ENCODE assay signal across 1 cellular context in the genomic region with DNA sequence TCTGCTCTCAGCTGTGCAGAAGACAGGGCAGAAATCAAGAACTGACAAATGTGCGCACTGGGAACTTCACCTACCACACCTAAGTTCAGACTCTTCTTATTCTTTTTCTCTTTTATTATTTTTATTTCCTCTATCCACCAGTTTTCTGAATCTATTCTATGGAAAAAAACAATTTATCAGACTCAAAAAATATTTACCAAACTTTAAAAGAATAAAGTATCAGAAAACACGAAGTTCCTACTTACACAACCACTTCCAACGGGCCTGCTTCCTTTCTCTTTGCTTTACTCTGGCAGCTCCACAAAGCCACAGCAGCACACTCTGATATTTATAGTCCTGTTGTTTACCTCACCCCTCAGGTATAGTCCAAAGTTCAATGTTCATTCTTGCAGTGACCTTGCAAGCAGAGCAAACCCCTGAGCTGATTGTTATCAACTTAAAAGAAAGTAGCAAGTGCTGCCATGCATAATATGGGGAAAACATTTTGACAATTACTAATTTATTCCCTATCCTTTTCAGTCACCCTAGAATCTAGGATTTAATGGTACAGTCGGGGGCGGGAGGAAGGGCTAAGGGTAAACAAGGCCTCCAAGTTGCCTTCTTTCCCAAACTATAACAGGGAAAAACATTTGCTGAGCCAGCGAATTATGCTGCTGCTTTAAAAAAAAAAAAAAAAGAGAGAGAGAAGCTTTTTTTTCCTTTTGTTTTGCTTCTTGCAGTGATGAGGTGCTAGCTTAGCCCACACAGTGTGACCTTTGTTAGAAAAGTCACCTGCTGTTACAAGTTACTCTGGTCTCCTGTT.
A peak's percentile ranks its signal among the peaks of the same experiment; 100 is the strongest.
TF ChIP-seq lines count a peak whose summit lies in the region.

A gene with protein sequence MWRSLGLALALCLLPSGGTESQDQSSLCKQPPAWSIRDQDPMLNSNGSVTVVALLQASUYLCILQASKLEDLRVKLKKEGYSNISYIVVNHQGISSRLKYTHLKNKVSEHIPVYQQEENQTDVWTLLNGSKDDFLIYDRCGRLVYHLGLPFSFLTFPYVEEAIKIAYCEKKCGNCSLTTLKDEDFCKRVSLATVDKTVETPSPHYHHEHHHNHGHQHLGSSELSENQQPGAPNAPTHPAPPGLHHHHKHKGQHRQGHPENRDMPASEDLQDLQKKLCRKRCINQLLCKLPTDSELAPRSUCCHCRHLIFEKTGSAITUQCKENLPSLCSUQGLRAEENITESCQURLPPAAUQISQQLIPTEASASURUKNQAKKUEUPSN (minus strand): TSS at position 302 of the 802 bp plus-strand sequence. CDS start 3,539 bp downstream, outside the sequence.

TF ChIP-seq in H1, 55 proteins besides CTCF, POLR2A, EP300 and RAD21:
- peak; percentile 66; the same call in 1 of the 2 replicates for TF ChIP-seq JUND (IDR thresholded peaks at IDR 0.05; ENCODE audit: low read length)
- TF ChIP-seq RBBP5 (IDR thresholded peaks at IDR 0.05; ENCODE audit: borderline replicate concordance, low read depth, low read length): peak; percentile 40; the same call in 1 of the 2 replicates
- peak; percentile 78 for TF ChIP-seq TAF1 (IDR thresholded peaks at IDR 0.05; ENCODE audit: low read depth, low read length)
- TF ChIP-seq RFX5 (IDR thresholded peaks at IDR 0.05; ENCODE audit: borderline replicate concordance, low read depth, low read length): no peak
- peak; percentile 80; the same call in 1 of the 2 replicates for TF ChIP-seq POLR2AphosphoS5 (IDR thresholded peaks at IDR 0.05; ENCODE audit: low read depth, low read length)
- TF ChIP-seq SIN3A (conservative IDR thresholded peaks at IDR 0.05 in 1 of 2, IDR thresholded peaks at IDR 0.05 in 1 of 2; ENCODE audit: low read depth in 1 of 2, low read length in 2 of 2): no peak
- TF ChIP-seq ASH2L (IDR thresholded peaks at IDR 0.05; ENCODE audit: low read length): peak; percentile 71
- TF ChIP-seq MAFK (IDR thresholded peaks at IDR 0.05; ENCODE audit: low read depth, low read length): peak; percentile 99
- peak; percentile 92 for TF ChIP-seq TBP (IDR thresholded peaks at IDR 0.05; ENCODE audit: low read depth, low read length)
- 0 out of 2 replicates have a peak, but pooled peaks have one; percentile 14 for TF ChIP-seq PHF8 (conservative IDR thresholded peaks at IDR 0.05; ENCODE audit: low read depth, low read length)
- 0 out of 4 replicates have a peak, but pooled peaks of 1 of the 2 experiments have one; percentile 19 for TF ChIP-seq HDAC2 (IDR thresholded peaks at IDR 0.05; ENCODE audit: borderline replicate concordance in 1 of 2, low read depth in 2 of 2, low read length in 2 of 2)
- TF ChIP-seq TCF12 (IDR thresholded peaks at IDR 0.05; ENCODE audit: low read depth, low read length): no peak
- no peak for TF ChIP-seq KDM1A (IDR thresholded peaks at IDR 0.05; ENCODE audit: borderline replicate concordance, low read length)
- no peak for TF ChIP-seq CHD2 (IDR thresholded peaks at IDR 0.05; ENCODE audit: low read length)
- no peak for TF ChIP-seq SUZ12 (IDR thresholded peaks at IDR 0.05; ENCODE audit: low read length)
- TF ChIP-seq, protein P1, sequence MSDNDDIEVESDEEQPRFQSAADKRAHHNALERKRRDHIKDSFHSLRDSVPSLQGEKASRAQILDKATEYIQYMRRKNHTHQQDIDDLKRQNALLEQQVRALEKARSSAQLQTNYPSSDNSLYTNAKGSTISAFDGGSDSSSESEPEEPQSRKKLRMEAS (IDR thresholded peaks at IDR 0.05): no peak
- no peak for TF ChIP-seq POU5F1 (IDR thresholded peaks at IDR 0.05; ENCODE audit: low read depth, low read length)
- TF ChIP-seq BACH1 (IDR thresholded peaks at IDR 0.05; ENCODE audit: low read length): peak; percentile 24; the same call in 1 of the 2 replicates
